Comparison of ENCODE assay signal across 8 cellular contexts in genomic region chr7:131111081-131111576, GRCh38.
A peak's percentile ranks its signal among the peaks of the same experiment; 100 is the strongest.
DNase-seq lines count a peak whose midpoint lies in the region; ATAC-seq and TF ChIP-seq lines count a peak whose summit lies in the region.

No MANE protein-coding gene starts in this region.

- CTCF ChIA-PET in PC-3 (lab: Charles Lee) = interaction anchor here (1.9 kb wide), 1 partner anchor 192 kb away, joined by 6 read pairs; no protein-coding TSS in a partner anchor

- WGBS in lower leg skin, 2 donors = 5% methylated on average over 6 of the region's 6 CpGs

- no peaks in the 10 kb centered on the region for H3F3A ChIP-seq in PC-3 (ENCODE audit: low read length, unreplicated experiment)

- no peaks in the 10 kb centered on the region for H3K9me3 ChIP-seq in PC-3 (ENCODE audit: low read length)
- no peaks in the 10 kb centered on the region for H3K9me3 ChIP-seq in tibial artery

- POLR2A ChIA-PET in PC-3 (lab: Charles Lee; ENCODE audit: unreplicated experiment) = interaction anchor here (0.7 kb wide), 1 partner anchor 42 kb away, joined by 3 read pairs; no protein-coding TSS in a partner anchor

- H3K4me1 ChIP-seq in PC-3 (ENCODE audit: insufficient read depth, low read length) = peaks cover 31% of the 10 kb centered on the region
- peaks cover 0 to 24% (median 5%) of the 10 kb centered on the region in 4 donors for H3K4me1 ChIP-seq in tibial artery

- no TSS peak for BruUV-seq in PC-3 (replicated peaks; lab: Mats Ljungman, UMichigan)

- peaks cover 34% of the 10 kb centered on the region for H3K4me1 Mint-ChIP-seq in chondrocyte (ENCODE audit: low read depth)

- H3K9me3 Mint-ChIP-seq in chondrocyte (ENCODE audit: low read depth) = no peaks in the 10 kb centered on the region

- peak overlapping the region; percentile 78 for H2AFZ ChIP-seq in PC-3 (ENCODE audit: low read length)

- peak; percentile 6 for ATAC-seq in PC-3

- peak overlapping the region; percentile 97 for H3K9ac ChIP-seq in PC-3 (ENCODE audit: low read length)

- H3K27me3 Mint-ChIP-seq in chondrocyte (ENCODE audit: low read depth) = peaks cover 4% of the 10 kb centered on the region

- peak overlapping the region; percentile 98 for H3K27ac Mint-ChIP-seq in chondrocyte (ENCODE audit: unreplicated experiment)

- H3K4me3 Mint-ChIP-seq in chondrocyte (ENCODE audit: unreplicated experiment) = peak overlapping the region; percentile 97

- peaks cover 65% of the 10 kb centered on the region for H3K79me2 ChIP-seq in PC-3 (ENCODE audit: low read length)

- peak; percentile 66 for DNase-seq in AG08396 (ENCODE audit: low spot score)
- DNase-seq in PC-3 = peak; percentile 52
- DNase-seq in chondrocyte (ENCODE audit: low spot score) = no peak
- DNase-seq in lower leg skin (ENCODE audit: low spot score in 2 of 2) = peak in 1 of 2 donors; percentile 58
- DNase-seq in tibial artery = no peak
- DNase-seq in HUDEP-2 (lab: John Stamatoyannopoulos, UW; ENCODE audit: unreplicated experiment in 76 of 76) = no peak
- no peak for DNase-seq in midbrain (lab: John Stamatoyannopoulos, UW)

- H3K36me3 Mint-ChIP-seq in chondrocyte (ENCODE audit: low read depth) = no peaks in the 10 kb centered on the region

- H3K27ac ChIP-seq in PC-3 (ENCODE audit: low read length) (peak overlapping the region; percentile 96), tibial artery (peak overlapping the region; percentile 99)

- H3K4me3 ChIP-seq in GM12875 (ENCODE audit: low read depth, low read length) (peak overlapping the region; percentile 83), PC-3 (ENCODE audit: low read length) (peak overlapping the region; percentile 96), lower leg skin (ENCODE audit: low read depth, poor library complexity, severe bottlenecking) (peak overlapping the region; percentile 12), tibial artery (peak overlapping the region; percentile 80 to 86)

- TF ChIP-seq CTCF in GM12875 (IDR thresholded peaks at IDR 0.05; ENCODE audit: borderline replicate concordance, insufficient read depth, low read depth, low read length) (no peak), PC-3 (conservative IDR thresholded peaks at IDR 0.05; ENCODE audit: low read depth, low read length) (no peak), chondrocyte (IDR thresholded peaks at IDR 0.05) (no peak), lower leg skin (IDR thresholded peaks at IDR 0.05) (no peak), tibial artery (IDR thresholded peaks at IDR 0.05) (no peak)

- no peaks in the 10 kb centered on the region for H4K20me1 ChIP-seq in PC-3 (ENCODE audit: low read length)

- H3K9me2 ChIP-seq in PC-3 (replicated peaks; ENCODE audit: low read length) = no peaks in the 10 kb centered on the region

- H3K4me2 ChIP-seq in PC-3 (ENCODE audit: low read length) = peak overlapping the region; percentile 98

- H3K27me3 ChIP-seq in PC-3 (ENCODE audit: low read length) (no peaks in the 10 kb centered on the region), tibial artery (no peaks in the 10 kb centered on the region)

- no peaks in the 10 kb centered on the region for H3K36me3 ChIP-seq in PC-3 (ENCODE audit: low read depth, low read length)
- no peaks in the 10 kb centered on the region for H3K36me3 ChIP-seq in tibial artery

- TF ChIP-seq POLR2A in lower leg skin (IDR thresholded peaks at IDR 0.05) = no peak

- intact Hi-C loops in PC-3 (cut with micrococcal nuclease) = loop anchor here (1.0 to 5.0 kb wide), 4 partner anchors 54 to 216 kb away; partner anchors contain the start of gene MKLN1
- intact Hi-C loops in lower leg skin (cut with DNase I; ENCODE audit: low total_unique reads) = no loop called here
- intact Hi-C loops in tibial artery (cut with DNase I; ENCODE audit: low total_unique reads) = loop anchor here (10.0 kb wide), 1 partner anchor 144 kb away; no protein-coding TSS in a partner anchor

Comparison
In these comparisons a context has a peak if more than half of its experiments do, and no peak if none do; other contexts are left out.
1. DNase-seq: peak in AG08396 (single experiment) and PC-3 (single experiment); none in chondrocyte (single experiment), tibial artery (0 of 2), HUDEP-2 (0 of 76) and midbrain (single experiment).
2. H3K4me3 ChIP-seq: peak in every context shown above with its lines; median percentile 96 in PC-3; 83 in GM12875; 83 in tibial artery; 12 in lower leg skin.